In genomic region chr6:147202516-147203310, GRCh38 we compare ENCODE assay signal across 8 cellular contexts. TPM values are rescaled to one million over a fixed set of nuclear protein-coding genes. Genes with fewer than 3 reads are reported as not detected.
DNase-seq lines count a peak whose midpoint lies in the region; ATAC-seq and TF ChIP-seq lines count a peak whose summit lies in the region.

No MANE protein-coding gene starts in this region.

- H3K79me1 ChIP-seq in IMR-90 (ENCODE audit: low read depth in 1 of 2, low read length in 2 of 2): peaks cover 0 to 7% of the 10 kb centered on the region in 2 experiments; a peak in 2 of 4 replicates

- peak overlapping the region; percentile 92 for H3K23ac ChIP-seq in IMR-90 (ENCODE audit: low read depth, low read length)

- H2AFZ ChIP-seq in IMR-90 (replicated peaks; ENCODE audit: low read length, poor library complexity): peak overlapping the region; percentile 88

- peak overlapping the region; percentile 89 for H3K14ac ChIP-seq in IMR-90 (replicated peaks; ENCODE audit: low read depth, low read length)

- TF ChIP-seq POLR2A in IMR-90 (IDR thresholded peaks at IDR 0.05; ENCODE audit: low read depth, low read length): no peak; the same call in 1 of the 2 replicates
- TF ChIP-seq POLR2A in erythroblast (IDR thresholded peaks at IDR 0.05; ENCODE audit: low read length): peak; percentile 98

- peak overlapping the region; percentile 66 for H3K9ac ChIP-seq in IMR-90 (ENCODE audit: low read depth, low read length)
- peak overlapping the region; percentile 96 to 98 for H3K9ac ChIP-seq in mucosa of rectum (ENCODE audit: low read depth in 1 of 2, low read length in 2 of 2)

- H2BK15ac ChIP-seq in IMR-90 (ENCODE audit: low read depth, low read length): peak overlapping the region; percentile 16; the same call in 1 of the 3 replicates

- H2BK20ac ChIP-seq in IMR-90 (ENCODE audit: low read depth, low read length): peak overlapping the region; percentile 15; the same call in 1 of the 2 replicates

- POLR2A ChIA-PET in IMR-90 (lab: Charles Lee; ENCODE audit: unreplicated experiment): interaction anchor here (0.6 kb wide), 5 partner anchors 59 to 341 kb away, joined by 3 to 16 read pairs (median 3); no protein-coding TSS in a partner anchor

- no peaks in the 10 kb centered on the region for H3K4me1 ChIP-seq in IMR-90 (ENCODE audit: control insufficient read depth, insufficient read depth, low read length)
- H3K4me1 ChIP-seq in mucosa of rectum (ENCODE audit: control insufficient read depth in 2 of 2, insufficient read depth in 2 of 2, low read length in 2 of 2): peaks cover 3 to 4% of the 10 kb centered on the region in 2 donors

- H3K18ac ChIP-seq in IMR-90 (ENCODE audit: low read depth, low read length): peak overlapping the region; percentile 47

- peak overlapping the region; percentile 68 for H3K27ac ChIP-seq in IMR-90 (ENCODE audit: insufficient read depth, low read length)
- H3K27ac ChIP-seq in mucosa of rectum (ENCODE audit: low read depth in 2 of 2, low read length in 2 of 2): peak overlapping the region; percentile 97 to 98

- BruUV-seq in IMR-90 (replicated peaks; lab: Mats Ljungman, UMichigan): no TSS peak

- peak overlapping the region; percentile 68 for H2AK9ac ChIP-seq in IMR-90 (replicated peaks; ENCODE audit: low read depth, low read length, poor library complexity)

- H3K9me1 ChIP-seq in IMR-90 (ENCODE audit: insufficient read depth, low read length): no peaks in the 10 kb centered on the region; the same call in 1 of the 2 replicates

- peak overlapping the region; percentile 42; the same call in 1 of the 2 replicates for H2BK120ac ChIP-seq in IMR-90 (ENCODE audit: low read depth, low read length)

- H3K9me3 ChIP-seq in IMR-90 (ENCODE audit: control insufficient read depth, insufficient read depth, low read length) (no peaks in the 10 kb centered on the region), mucosa of rectum (ENCODE audit: control insufficient read depth in 2 of 2, low read length in 2 of 2) (no peaks in the 10 kb centered on the region)

- H3K4ac ChIP-seq in IMR-90 (ENCODE audit: low read depth, low read length): peak overlapping the region; percentile 84

- intact Hi-C loops in IMR-90 (cut with micrococcal nuclease): loop anchor here (1.0 to 10.0 kb wide), 3 partner anchors 95 to 288 kb away; no protein-coding TSS in a partner anchor

- in situ Hi-C loops in IMR-90 (cut with MboI; ENCODE audit: low sequenced_read_pairs): loop anchor here (25.0 kb wide), 1 partner anchor 290 kb away; no protein-coding TSS in a partner anchor

- H3K27me3 ChIP-seq in IMR-90 (ENCODE audit: control insufficient read depth, insufficient read depth, low read length) (no peaks in the 10 kb centered on the region), mucosa of rectum (ENCODE audit: control insufficient read depth in 2 of 2, insufficient read depth in 2 of 2, low read length in 2 of 2) (no peaks in the 10 kb centered on the region)

- H3K36me3 ChIP-seq in IMR-90 (ENCODE audit: control insufficient read depth, insufficient read depth, low read length) (no peaks in the 10 kb centered on the region), mucosa of rectum (ENCODE audit: control insufficient read depth in 2 of 2, insufficient read depth in 2 of 2, low read length in 2 of 2) (no peaks in the 10 kb centered on the region)

- peak overlapping the region; percentile 60 for H3K4me3 ChIP-seq in IMR-90 (ENCODE audit: insufficient read depth, low read depth, low read length)
- H3K4me3 ChIP-seq in mucosa of rectum (ENCODE audit: low read length in 2 of 2): peak overlapping the region; percentile 78 to 99

- ATAC-seq in GM21528 (IDR thresholded peaks at IDR 0.05; ENCODE audit: low FRiP score, unreplicated experiment) (peak; percentile 85), IMR-90 (ENCODE audit: low read depth) (peak; percentile 76)

- peaks cover 3% of the 10 kb centered on the region; the same call in 1 of the 2 replicates for H4K20me1 ChIP-seq in IMR-90 (ENCODE audit: insufficient read depth, low read length)

- peak overlapping the region; percentile 60 for H4K5ac ChIP-seq in IMR-90 (ENCODE audit: low read depth, low read length)

- peak overlapping the region; percentile 77 for H3K4me2 ChIP-seq in IMR-90 (ENCODE audit: low read depth, low read length)

- 0 out of 2 replicates have a peak overlapping the region, but pooled peaks have one; percentile 18 for H2AK5ac ChIP-seq in IMR-90 (ENCODE audit: low read depth, low read length)

- TF ChIP-seq CTCF in IMR-90 (conservative IDR thresholded peaks at IDR 0.05; ENCODE audit: low read depth, low read length): no peak

- CTCF ChIA-PET in IMR-90 (lab: Yijun Ruan, JAX): no interaction called here

- peak overlapping the region; percentile 82 for H2BK5ac ChIP-seq in IMR-90 (ENCODE audit: low read depth, low read length, poor library complexity, severe bottlenecking)

- WGBS in IMR-90 (ENCODE audit: extremely low coverage in 2 of 2, insufficient read length in 1 of 2), 2 experiments: 0% methylated on average over 6 of the region's 40 CpGs; no CpG with 5 or more reads in 1 of the 2 experiments

- H4K91ac ChIP-seq in IMR-90 (ENCODE audit: insufficient read depth, low read depth, low read length): peak overlapping the region; percentile 65

- peak overlapping the region; percentile 61 to 70 for H4K8ac ChIP-seq in IMR-90 (ENCODE audit: low read depth in 2 of 2, low read length in 2 of 2)

- TF ChIP-seq RAD21 in IMR-90 (IDR thresholded peaks at IDR 0.05; ENCODE audit: low read length): no peak

- dilution Hi-C loops in IMR-90 (cut with HindIII; ENCODE audit: low sequenced_read_pairs, unreplicated experiment): no loop called here

- DNase-seq in DMS114 treated with DMSO at 0.1 percent for 48 hours (lab: John Stamatoyannopoulos, UW; ENCODE audit: unreplicated experiment) (peak; percentile 81), IMR-90 (peak; percentile 98), OCI-M2 (lab: John Stamatoyannopoulos, UW; ENCODE audit: unreplicated experiment) (peak; percentile 92), erythroblast (lab: John Stamatoyannopoulos, UW) (peak; percentile 96)
- peak; percentile 71 for DNase-seq in activated T-cell treated with anti-CD3 and anti-CD28 coated beads, Interleukin-2, amount 50 U/mL, for 1 hour
- peak; percentile 58 to 70 for DNase-seq in stimulated activated CD8-positive, alpha-beta memory T cell treated with anti-CD3 and anti-CD28 coated beads, Interleukin-4, amount 100 ng/mL, for 4 hours (ENCODE audit: low read depth in 2 of 2, low spot score in 1 of 2)

- H3K56ac ChIP-seq in IMR-90 (ENCODE audit: extremely low read depth, insufficient read depth, low read length): peak overlapping the region; percentile 80

TF ChIP-seq in IMR-90, 13 proteins besides CTCF, POLR2A, EP300 and RAD21:
- TF ChIP-seq ELK1 (IDR thresholded peaks at IDR 0.05; ENCODE audit: borderline replicate concordance, low read depth, low read length): no peak
- no peak for TF ChIP-seq MAFK (IDR thresholded peaks at IDR 0.05; ENCODE audit: low read depth, low read length)
- peak; percentile 54; the same call in 1 of the 2 replicates for TF ChIP-seq FOS (IDR thresholded peaks at IDR 0.05; ENCODE audit: low read depth, low read length)
- TF ChIP-seq CEBPB (IDR thresholded peaks at IDR 0.05; ENCODE audit: low read depth, low read length): no peak
- no peak for TF ChIP-seq BHLHE40 (IDR thresholded peaks at IDR 0.05; ENCODE audit: low read depth, low read length)

RNA-seq across cellular contexts. Expression of gene STXBP5, which starts 1.5 kb away (rescaled TPM):
- 46.4 and 48.0 TPM in 2 replicates for total RNA-seq in IMR-90 (2012; rRNA removed)
- polyA plus RNA-seq in IMR-90 (2012; rRNA removed): 11.3 and 13.2 TPM in 2 replicates
- 2.4 and 5.7 TPM in 2 replicates for polyA plus RNA-seq in IMR-90 (2012; cell fraction: cytosol; rRNA removed)
- 3.6 and 31.2 TPM in 2 replicates for polyA plus RNA-seq in IMR-90 (2012; cell fraction: nucleus; rRNA removed; ENCODE audit: low replicate concordance)

Comparison
In these comparisons a context has a peak if more than half of its experiments do, and no peak if none do; other contexts are left out.
1. Peak in every context shown above with its lines: DNase-seq, ATAC-seq, H3K4me3 ChIP-seq and H3K27ac ChIP-seq.